16 cellular contexts compared by ENCODE assay signal in the genomic region with DNA sequence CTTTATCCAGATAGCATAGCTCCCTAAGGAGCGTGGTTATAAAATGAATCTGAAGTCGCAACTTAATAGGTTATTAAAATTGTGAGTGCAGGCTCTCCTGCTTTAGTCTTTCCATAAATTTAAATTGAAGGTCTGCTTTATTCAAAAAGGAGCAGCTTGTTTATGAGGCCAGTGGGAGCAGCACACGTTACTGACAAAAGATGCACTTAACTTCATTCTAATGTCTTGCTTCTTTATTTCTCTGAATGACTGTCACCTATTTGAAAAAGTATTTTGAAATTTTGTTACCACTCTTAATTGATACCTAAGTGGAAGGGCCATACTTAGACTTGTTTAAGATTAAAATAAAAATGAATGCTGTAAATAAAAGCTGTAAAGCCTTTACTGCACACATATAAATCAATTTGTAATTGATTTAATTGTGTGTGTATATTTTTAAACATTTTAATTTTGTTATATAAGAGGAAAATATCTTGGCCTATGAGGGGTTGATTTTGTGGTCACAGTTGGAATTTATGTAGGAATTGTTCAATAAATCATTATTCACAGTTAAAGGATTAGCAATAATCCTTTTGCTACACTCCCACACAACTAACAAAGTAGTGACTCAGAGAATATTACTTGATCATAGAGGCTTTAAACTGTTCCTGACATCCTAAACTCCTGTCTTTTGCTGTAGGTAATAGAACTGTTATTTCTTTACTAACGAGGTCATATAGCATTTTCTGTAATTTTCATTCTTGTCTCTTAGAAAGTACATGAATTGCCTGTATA.
DNase-seq lines count a peak whose midpoint lies in the region; ATAC-seq and TF ChIP-seq lines count a peak whose summit lies in the region.
"Had no signal": no experiment of that assay in that cellular context is flagged by ENCODE, and none has a peak within 500 bp of the region (broad histone marks: within the 10 kb centered on the region; RNA-seq: fewer than 3 reads in every experiment).

No MANE protein-coding gene starts in this region.

- H3K4me3 ChIP-seq in adipocyte (ENCODE audit: low read length) (no peak overlapping the region), mesenchymal stem cell (ENCODE audit: insufficient read depth in 1 of 2, low read depth in 1 of 2, low read length in 2 of 2) (no peak overlapping the region), left ventricle myocardium inferior (no peak overlapping the region)
- H3K4me3 ChIP-seq: gastroesophageal sphincter, ovary, SJCRH30, upper lobe of right lung had no signal

- H3K4me2 ChIP-seq in mesenchymal stem cell (ENCODE audit: low read length, poor library complexity, severe bottlenecking): no peak overlapping the region

- WGBS in mesenchymal stem cell: 80% methylated on average over 2 of the region's 4 CpGs

- H3K9me3 Mint-ChIP-seq in activated CD8-positive, alpha-beta memory T cell treated with anti-CD3 and anti-CD28 coated beads, Interleukin-2, amount 10 ng/mL, durations not matched to agents 7 days and 5 days (ENCODE audit: low read depth): no peaks in the 10 kb centered on the region

- peaks cover 5% of the 10 kb centered on the region for H3K79me1 ChIP-seq in mesenchymal stem cell (replicated peaks; ENCODE audit: low read length, poor library complexity, severe bottlenecking)

- H3K4me3 Mint-ChIP-seq in activated CD8-positive, alpha-beta memory T cell treated with anti-CD3 and anti-CD28 coated beads, Interleukin-2, amount 10 ng/mL, durations not matched to agents 7 days and 5 days: no peak overlapping the region

- intact Hi-C loops in left ventricle myocardium inferior (cut with micrococcal nuclease): no loop called here

- no peak overlapping the region for H2BK15ac ChIP-seq in mesenchymal stem cell (ENCODE audit: low read depth, poor library complexity, severe bottlenecking)

- no peak overlapping the region for H2BK5ac ChIP-seq in mesenchymal stem cell (ENCODE audit: low read depth, low read length, poor library complexity, severe bottlenecking)

- no peak overlapping the region for H3K4ac ChIP-seq in mesenchymal stem cell (ENCODE audit: low read depth in 1 of 2, low read length in 2 of 2)

- H3K27me3 Mint-ChIP-seq in activated CD8-positive, alpha-beta memory T cell treated with anti-CD3 and anti-CD28 coated beads, Interleukin-2, amount 10 ng/mL, durations not matched to agents 7 days and 5 days: no peaks in the 10 kb centered on the region

- TF ChIP-seq CTCF in left ventricle myocardium inferior (IDR thresholded peaks at IDR 0.05; ENCODE audit: borderline replicate concordance): no peak

- H3K27me3 ChIP-seq in adipocyte (replicated peaks; ENCODE audit: control insufficient read depth, insufficient read depth, low read length): no peaks in the 10 kb centered on the region
- H3K27me3 ChIP-seq in mesenchymal stem cell (ENCODE audit: control insufficient read depth in 1 of 2, insufficient read depth in 1 of 2, low read length in 2 of 2): no peaks in the 10 kb centered on the region
- no peaks in the 10 kb centered on the region for H3K27me3 ChIP-seq in left ventricle myocardium inferior (ENCODE audit: low read depth)
- H3K27me3 ChIP-seq: BE2C, gastroesophageal sphincter, ovary, SJCRH30, upper lobe of right lung had no signal

- H3K9me3 ChIP-seq in adipocyte (ENCODE audit: control insufficient read depth, low read length): no peaks in the 10 kb centered on the region
- no peaks in the 10 kb centered on the region for H3K9me3 ChIP-seq in mesenchymal stem cell (ENCODE audit: control insufficient read depth, low read length)
- no peaks in the 10 kb centered on the region for H3K9me3 ChIP-seq in left ventricle myocardium inferior (replicated peaks)
- H3K9me3 ChIP-seq: BE2C, gastroesophageal sphincter, ovary, SJCRH30, upper lobe of right lung had no signal

- H2BK12ac ChIP-seq in mesenchymal stem cell (ENCODE audit: low read length in 2 of 2): no peak overlapping the region

- no peak overlapping the region for H2BK120ac ChIP-seq in mesenchymal stem cell (ENCODE audit: low read depth, low read length)

- DNase-seq in EH (ENCODE audit: low read depth) (peak; percentile 35), M059J (ENCODE audit: low read depth) (peak; percentile 25), adipocyte (ENCODE audit: low read depth) (peak; percentile 12), mesenchymal stem cell (no peak), SHP77 treated with DMSO at 0.1 percent for 48 hours (lab: John Stamatoyannopoulos, UW) (no peak), left ventricle myocardium inferior (no peak)
- no peak for DNase-seq in stimulated activated CD8-positive, alpha-beta memory T cell treated with anti-CD3 and anti-CD28 coated beads, Interleukin-4, amount 100 ng/mL, for 48 hours
- no peak for DNase-seq in activated CD8-positive, alpha-beta memory T cell treated with anti-CD3 and anti-CD28 coated beads, Interleukin-2, amount 10 ng/mL, durations not matched to agents 7 days and 5 days
- DNase-seq: activated naive CD4-positive, alpha-beta T cell treated with Interleukin-2 at 50 U/mL for 16 hours; BE2C; effector CD4-positive, alpha-beta T cell; NCI-H774; ovary had no signal

- H2AFZ ChIP-seq in mesenchymal stem cell (ENCODE audit: low read depth, low read length): no peak overlapping the region

- no peak overlapping the region for H3K23ac ChIP-seq in mesenchymal stem cell (ENCODE audit: low read length in 2 of 2)

- H3K36me3 ChIP-seq in adipocyte (ENCODE audit: control insufficient read depth, insufficient read depth, low read length, severe bottlenecking) (peaks cover 4% of the 10 kb centered on the region), mesenchymal stem cell (ENCODE audit: control insufficient read depth in 1 of 2, insufficient read depth in 2 of 2, low read depth in 1 of 2, low read length in 2 of 2) (no peaks in the 10 kb centered on the region), left ventricle myocardium inferior (no peaks in the 10 kb centered on the region)
- H3K36me3 ChIP-seq: BE2C, gastroesophageal sphincter, ovary, SJCRH30, upper lobe of right lung had no signal

- H3K27ac Mint-ChIP-seq in activated CD8-positive, alpha-beta memory T cell treated with anti-CD3 and anti-CD28 coated beads, Interleukin-2, amount 10 ng/mL, durations not matched to agents 7 days and 5 days: no peak overlapping the region

- no peak overlapping the region for H2AK5ac ChIP-seq in mesenchymal stem cell (ENCODE audit: low read length, severe bottlenecking)

- peaks cover 11% of the 10 kb centered on the region for H3K4me1 Mint-ChIP-seq in activated CD8-positive, alpha-beta memory T cell treated with anti-CD3 and anti-CD28 coated beads, Interleukin-2, amount 10 ng/mL, durations not matched to agents 7 days and 5 days

- H3K4me1 ChIP-seq in adipocyte (ENCODE audit: control insufficient read depth, insufficient read depth, low read length) (peaks cover 34% of the 10 kb centered on the region), mesenchymal stem cell (ENCODE audit: control insufficient read depth, insufficient read depth, low read depth, low read length) (no peaks in the 10 kb centered on the region), left ventricle myocardium inferior (peaks cover 5% of the 10 kb centered on the region)
- H3K4me1 ChIP-seq: gastroesophageal sphincter, upper lobe of right lung had no signal

- H3K36me3 Mint-ChIP-seq in activated CD8-positive, alpha-beta memory T cell treated with anti-CD3 and anti-CD28 coated beads, Interleukin-2, amount 10 ng/mL, durations not matched to agents 7 days and 5 days: peaks cover 5% of the 10 kb centered on the region

- H3K14ac ChIP-seq in mesenchymal stem cell (ENCODE audit: low read length in 2 of 2): no peak overlapping the region

- H3K27ac ChIP-seq in mesenchymal stem cell (ENCODE audit: low read length, poor library complexity, severe bottlenecking) (no peak overlapping the region), left ventricle myocardium inferior (replicated peaks) (no peak overlapping the region)
- H3K27ac ChIP-seq: gastroesophageal sphincter, ovary, SJCRH30, upper lobe of right lung had no signal

- H4K8ac ChIP-seq in mesenchymal stem cell (ENCODE audit: low read length): no peak overlapping the region

- no peak overlapping the region for H3K18ac ChIP-seq in mesenchymal stem cell (ENCODE audit: low read depth in 1 of 2, low read length in 2 of 2)

- CTCF ChIA-PET in activated CD8-positive, alpha-beta memory T cell treated with anti-CD3 and anti-CD28 coated beads, Interleukin-2, amount 10 ng/mL, durations not matched to agents 7 days and 5 days (lab: Charles Lee): no interaction called here

- ATAC-seq in activated CD8-positive, alpha-beta memory T cell treated with anti-CD3 and anti-CD28 coated beads, Interleukin-2, amount 10 ng/mL, durations not matched to agents 7 days and 5 days: no peak
- ATAC-seq: gastroesophageal sphincter, upper lobe of right lung had no signal

- H3K9ac ChIP-seq in adipocyte (ENCODE audit: low read length) (no peak overlapping the region), mesenchymal stem cell (ENCODE audit: low read length) (peak overlapping the region; percentile 31)

- H4K91ac ChIP-seq in mesenchymal stem cell (ENCODE audit: low read length): no peak overlapping the region

Comparison
In these comparisons a context has a peak if more than half of its experiments do, and no peak if none do; other contexts are left out.
1. DNase-seq: peak in EH (single experiment), M059J (single experiment) and adipocyte (single experiment); none in mesenchymal stem cell (single experiment), stimulated activated CD8-positive, alpha-beta memory T cell treated with anti-CD3 and anti-CD28 coated beads, Interleukin-4, amount 100 ng/mL, for 48 hours (single experiment), SHP77 treated with DMSO at 0.1 percent for 48 hours (single experiment), left ventricle myocardium inferior (single experiment) and activated CD8-positive, alpha-beta memory T cell treated with anti-CD3 and anti-CD28 coated beads, Interleukin-2, amount 10 ng/mL, durations not matched to agents 7 days and 5 days (single experiment).